Comparison of ENCODE assay signal across 11 cellular contexts in genomic region chr9:28714175-28714574, GRCh38.
"Had no signal": no experiment of that assay in that cellular context is flagged by ENCODE, and none has a peak within 500 bp of the region (broad histone marks: within the 10 kb centered on the region; RNA-seq: fewer than 3 reads in every experiment).

No MANE protein-coding gene starts in this region.

- H3K4me2 ChIP-seq: GM23338 had no signal

- H2AFZ ChIP-seq: GM23248, GM23338 had no signal

- H3K4me1 ChIP-seq: HAP-1 had no signal

- DNase-seq: GM23248, GOT3, H7, H9, HCEC 1CT, HFFc6 had no signal

- H3K9ac ChIP-seq: GM23248 had no signal

- H3K9me3 ChIP-seq: HAP-1 had no signal

- H3K36me3 ChIP-seq: HAP-1 had no signal

- H3K27ac ChIP-seq: GM23248 had no signal

- ATAC-seq: GM23338, HCT116 had no signal

- FAIRE-seq: H1, H54 had no signal

- H3K4me3 ChIP-seq: GM23248, GM23338, HAP-1 had no signal
